Comparison of ENCODE assay signal across 32 cellular contexts in the genomic region with DNA sequence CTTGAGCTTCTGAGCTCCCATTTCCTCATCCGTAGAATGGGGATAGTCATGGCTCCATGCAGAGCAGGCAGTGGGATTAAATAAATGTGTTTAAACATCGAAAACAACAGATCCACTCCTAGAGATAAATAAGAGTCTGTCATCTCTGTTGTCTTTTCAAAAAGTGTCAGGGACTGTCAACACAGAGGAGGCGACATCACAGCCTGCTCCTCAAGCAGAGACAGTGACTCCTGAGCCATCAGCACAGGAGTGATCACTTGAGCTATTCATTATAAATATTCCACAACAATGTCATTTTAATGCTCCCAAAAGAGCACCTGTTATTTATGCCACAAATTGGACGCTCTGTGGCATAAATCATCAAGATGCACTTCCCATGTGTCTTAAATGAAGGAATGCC.
"Had no signal": no experiment of that assay in that cellular context is flagged by ENCODE, and none has a peak within 500 bp of the region (broad histone marks: within the 10 kb centered on the region; RNA-seq: fewer than 3 reads in every experiment).

No MANE protein-coding gene starts in this region.

- H3K4me3 ChIP-seq: adrenal gland, body of pancreas, breast epithelium had no signal

- H3K9me3 ChIP-seq: adrenal gland, body of pancreas, breast epithelium had no signal

- H3K4me1 ChIP-seq: adrenal gland, breast epithelium had no signal

- H3K27me3 ChIP-seq: adrenal gland, body of pancreas, brain microvascular endothelial cell, breast epithelium had no signal

- ATAC-seq: activated CD8-positive, alpha-beta T cell treated with anti-CD3 and anti-CD28 coated beads for 36 hours; activated naive CD4-positive, alpha-beta T cell treated with anti-CD3 and anti-CD28 coated beads, Interleukin-2, amount 50 U/mL, for 72 hours; activated T-cell treated with anti-CD3 and anti-CD28 coated beads, Interleukin-2, amount 50 U/mL, for 4 hours; activated T-cell treated with anti-CD3 and anti-CD28 coated beads, Interleukin-2, amount 50 U/mL, for 72 hours; activated T-helper 17 cell treated with anti-CD3 and anti-CD28 coated beads, Interleukin-2, amount 50 U/mL, for 72 hours; body of pancreas had no signal

- DNase-seq: activated B cell treated with CpG ODN at 0.5 μM for 24 hours; activated CD4-positive, alpha-beta memory T cell treated with anti-CD3 and anti-CD28 coated beads for 36 hours; activated CD4-positive, alpha-beta T cell treated with anti-CD3 and anti-CD28 coated beads for 4 hours; activated CD4-positive, alpha-beta T cell treated with anti-CD3 and anti-CD28 coated beads, Interleukin-2, amount 10 ng/mL, durations not matched to agents 24 days and 14 days; activated CD4-positive, alpha-beta T cell treated with anti-CD3 and anti-CD28 coated beads, Interleukin-2, amount 50 U/mL, for 1 hour; activated CD4-positive, alpha-beta T cell treated with anti-CD3 and anti-CD28 coated beads, Interleukin-2, amount 50 U/mL, for 4 hours; activated CD4-positive, CD25-positive, alpha-beta regulatory T cell treated with anti-CD3 and anti-CD28 coated beads, Interleukin-2, amount 50 U/mL, for 72 hours; activated CD8-positive, alpha-beta memory T cell treated with anti-CD3 and anti-CD28 coated beads, Interleukin-2, amount 50 U/mL, for 4 hours; activated CD8-positive, alpha-beta T cell treated with anti-CD3 and anti-CD28 coated beads for 36 hours; activated effector memory CD4-positive, alpha-beta T cell treated with anti-CD3 and anti-CD28 coated beads, Interleukin-2, amount 50 U/mL, for 16 hours; activated gamma-delta T cell treated with Interleukin-2 at 50 U/mL for 16 hours; activated naive CD4-positive, alpha-beta T cell; activated naive CD4-positive, alpha-beta T cell treated with anti-CD3 and anti-CD28 coated beads for 36 hours; activated naive CD4-positive, alpha-beta T cell treated with anti-CD3 and anti-CD28 coated beads, Interleukin-2, amount 50 U/mL, for 16 hours; activated naive CD8-positive, alpha-beta T cell treated with anti-CD3 and anti-CD28 coated beads for 36 hours; activated T-cell treated with anti-CD3 and anti-CD28 coated beads for 4 hours; activated T-cell treated with anti-CD3 and anti-CD28 coated beads, Interleukin-2, amount 50 U/mL, for 1 hour; activated T-cell treated with anti-CD3 and anti-CD28 coated beads, Interleukin-2, amount 50 U/mL, for 4 hours; activated T-cell treated with anti-CD3 and anti-CD28 coated beads, Interleukin-2, amount 50 U/mL, for 72 hours; adrenal gland; amniotic stem cell; aorta; body of pancreas; brain microvascular endothelial cell; central memory CD4-positive, alpha-beta T cell; T-helper 1 cell; T-helper 2 cell; T-helper 9 cell had no signal

- H3K36me3 ChIP-seq: adrenal gland, brain microvascular endothelial cell, breast epithelium had no signal

- H3K27ac ChIP-seq: adrenal gland, body of pancreas, brain microvascular endothelial cell, breast epithelium, VCaP had no signal
